8 cellular contexts compared by ENCODE assay signal in genomic region chr12:122527478-122527944, GRCh38. TPM values are rescaled to one million over a fixed set of nuclear protein-coding genes. Genes with fewer than 3 reads are reported as not detected.
DNase-seq lines count a peak whose midpoint lies in the region; ATAC-seq and TF ChIP-seq lines count a peak whose summit lies in the region.

No MANE protein-coding gene starts in this region.

- H3K27me3 ChIP-seq in osteoblast (ENCODE audit: insufficient read depth, low read length): no peaks in the 10 kb centered on the region

- peaks cover 27% of the 10 kb centered on the region for H3K4me1 ChIP-seq in osteoblast (ENCODE audit: insufficient read depth, low read length)

- TF ChIP-seq CTCF in C4-2B (conservative IDR thresholded peaks at IDR 0.05): no peak
- TF ChIP-seq CTCF in HFF-Myc (IDR thresholded peaks at IDR 0.05; ENCODE audit: low read depth, low read length, missing control alignments): no peak
- TF ChIP-seq CTCF in osteoblast (IDR thresholded peaks at IDR 0.05; ENCODE audit: extremely low read depth, low read depth, low read length): no peak

- DNase-seq in HFF-Myc (ENCODE audit: extremely low read depth, low read depth) (no peak), T follicular helper cell (ENCODE audit: low read depth) (peak; percentile 9), erythroblast (lab: John Stamatoyannopoulos, UW) (peak; percentile 67 to 71), osteoblast (ENCODE audit: insufficient read length, low spot score, missing footprints) (no peak), NCI-H1048 (lab: John Stamatoyannopoulos, UW) (no peak), NCI-H2196 treated with DMSO at 0.1 percent for 48 hours (lab: John Stamatoyannopoulos, UW; ENCODE audit: unreplicated experiment) (no peak)

- peak overlapping the region; percentile 92 for H2AFZ ChIP-seq in osteoblast (ENCODE audit: low read length)

- ATAC-seq in HG03135 (IDR thresholded peaks at IDR 0.05; ENCODE audit: unreplicated experiment): no peak

- H3K9me3 ChIP-seq in osteoblast (ENCODE audit: low read depth, low read length): no peaks in the 10 kb centered on the region

- peak overlapping the region; percentile 87 for H3K4me2 ChIP-seq in osteoblast (ENCODE audit: insufficient read depth, low read length)

- H3K27ac ChIP-seq in C4-2B (peak overlapping the region; percentile 95), osteoblast (ENCODE audit: low read depth, low read length) (peak overlapping the region; percentile 79)

- no peak for TF ChIP-seq POLR2A in erythroblast (IDR thresholded peaks at IDR 0.05; ENCODE audit: low read length)

- H3K36me3 ChIP-seq in osteoblast (ENCODE audit: insufficient read depth, low read length): peaks cover 14% of the 10 kb centered on the region

- peaks cover 72% of the 10 kb centered on the region for H3K79me2 ChIP-seq in osteoblast (ENCODE audit: insufficient read depth, low read length)

- H4K20me1 ChIP-seq in osteoblast (ENCODE audit: insufficient read depth, low read length): peaks cover 30% of the 10 kb centered on the region

- H3K4me3 ChIP-seq in HFF-Myc (replicated peaks; ENCODE audit: low read depth, low read length) (peak overlapping the region; percentile 84), osteoblast (ENCODE audit: insufficient read depth, low read length) (peak overlapping the region; percentile 94)

RNA-seq across cellular contexts. Expression of gene KNTC1, which starts 0.5 kb away (rescaled TPM):
- total RNA-seq in osteoblast: 12.3 and 14.7 TPM in 2 replicates

RNA-seq across cellular contexts. Expression of gene RSRC2, which starts 0.8 kb away (rescaled TPM):
- 41.8 and 43.1 TPM in 2 replicates for total RNA-seq in osteoblast

RNA-seq across cellular contexts. Expression of gene ZCCHC8, which starts 26.8 kb away (rescaled TPM):
- total RNA-seq in osteoblast: 18.9 and 22.8 TPM in 2 replicates

Comparison
In these comparisons a context has a peak if more than half of its experiments do, and no peak if none do; other contexts are left out.
1. DNase-seq: peak in T follicular helper cell (single experiment) and erythroblast (2 of 2); none in HFF-Myc (single experiment), osteoblast (single experiment), NCI-H1048 (single experiment) and NCI-H2196 treated with DMSO at 0.1 percent for 48 hours (single experiment).